Comparison of ENCODE assay signal across 1 cellular context in the genomic region with DNA sequence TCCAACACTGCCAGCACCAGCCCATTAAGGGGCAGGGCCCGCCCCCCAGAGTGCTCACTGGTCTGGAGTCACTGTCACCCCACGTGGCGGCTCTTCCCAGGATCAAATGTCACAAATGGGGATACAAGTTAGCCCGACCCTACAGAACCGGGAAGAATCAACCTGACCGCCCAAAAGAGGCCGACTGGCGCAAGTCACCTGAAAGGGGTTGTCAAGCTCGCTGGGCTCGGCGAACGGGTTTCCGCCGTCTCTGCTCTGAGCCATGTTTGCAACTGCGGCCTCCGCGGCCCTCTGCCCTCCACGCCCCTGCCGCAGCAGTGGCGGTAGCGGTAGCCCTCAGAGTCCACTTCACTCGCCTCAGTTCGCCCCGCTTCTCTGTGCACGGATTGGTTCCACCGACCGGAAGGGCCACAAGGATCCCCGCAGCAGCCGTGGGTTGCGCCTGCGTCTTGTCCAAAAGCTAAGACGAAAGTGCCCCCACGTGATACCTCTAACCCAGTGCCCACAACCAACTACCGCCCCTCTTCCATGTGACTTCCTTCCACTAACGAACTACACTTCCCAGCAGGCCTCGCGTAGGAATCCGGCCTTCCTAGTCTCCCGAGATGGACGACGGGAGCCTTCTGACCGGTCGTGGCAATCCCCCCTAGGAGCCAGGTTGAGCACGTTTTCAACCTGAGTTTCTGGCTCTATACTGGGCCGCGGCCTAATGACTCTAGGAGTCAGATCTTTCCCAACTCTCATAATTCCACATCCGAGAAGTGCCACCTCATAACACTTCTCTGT.
TF ChIP-seq lines count a peak whose summit lies in the region.

A gene (minus strand): TSS at position 473 of the 786 bp plus-strand sequence. CDS start 209 bp downstream, at position 264.

TF ChIP-seq in K562, 482 proteins besides CTCF, POLR2A, EP300 and RAD21 (continued from another document and continues in another):
- TF ChIP-seq, protein P1, sequence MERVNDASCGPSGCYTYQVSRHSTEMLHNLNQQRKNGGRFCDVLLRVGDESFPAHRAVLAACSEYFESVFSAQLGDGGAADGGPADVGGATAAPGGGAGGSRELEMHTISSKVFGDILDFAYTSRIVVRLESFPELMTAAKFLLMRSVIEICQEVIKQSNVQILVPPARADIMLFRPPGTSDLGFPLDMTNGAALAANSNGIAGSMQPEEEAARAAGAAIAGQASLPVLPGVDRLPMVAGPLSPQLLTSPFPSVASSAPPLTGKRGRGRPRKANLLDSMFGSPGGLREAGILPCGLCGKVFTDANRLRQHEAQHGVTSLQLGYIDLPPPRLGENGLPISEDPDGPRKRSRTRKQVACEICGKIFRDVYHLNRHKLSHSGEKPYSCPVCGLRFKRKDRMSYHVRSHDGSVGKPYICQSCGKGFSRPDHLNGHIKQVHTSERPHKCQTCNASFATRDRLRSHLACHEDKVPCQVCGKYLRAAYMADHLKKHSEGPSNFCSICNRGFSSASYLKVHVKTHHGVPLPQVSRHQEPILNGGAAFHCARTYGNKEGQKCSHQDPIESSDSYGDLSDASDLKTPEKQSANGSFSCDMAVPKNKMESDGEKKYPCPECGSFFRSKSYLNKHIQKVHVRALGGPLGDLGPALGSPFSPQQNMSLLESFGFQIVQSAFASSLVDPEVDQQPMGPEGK (CRISPR knock-in tag; IDR thresholded peaks at IDR 0.05; ENCODE audit: borderline replicate concordance) = no peak; the same call in 1 of the 2 replicates
- TF ChIP-seq, protein P2, sequence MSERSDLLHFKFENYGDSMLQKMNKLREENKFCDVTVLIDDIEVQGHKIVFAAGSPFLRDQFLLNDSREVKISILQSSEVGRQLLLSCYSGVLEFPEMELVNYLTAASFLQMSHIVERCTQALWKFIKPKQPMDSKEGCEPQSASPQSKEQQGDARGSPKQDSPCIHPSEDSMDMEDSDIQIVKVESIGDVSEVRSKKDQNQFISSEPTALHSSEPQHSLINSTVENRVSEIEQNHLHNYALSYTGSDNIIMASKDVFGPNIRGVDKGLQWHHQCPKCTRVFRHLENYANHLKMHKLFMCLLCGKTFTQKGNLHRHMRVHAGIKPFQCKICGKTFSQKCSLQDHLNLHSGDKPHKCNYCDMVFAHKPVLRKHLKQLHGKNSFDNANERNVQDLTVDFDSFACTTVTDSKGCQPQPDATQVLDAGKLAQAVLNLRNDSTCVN (CRISPR knock-in tag; IDR thresholded peaks at IDR 0.05) = peak; percentile 78
- TF ChIP-seq ZNF175 (CRISPR knock-in tag; IDR thresholded peaks at IDR 0.05; ENCODE audit: low read depth) = no peak
- TF ChIP-seq RBM17 (IDR thresholded peaks at IDR 0.05; ENCODE audit: borderline replicate concordance, low read depth, low read length) = no peak
- no peak for TF ChIP-seq FOXM1 (IDR thresholded peaks at IDR 0.05; ENCODE audit: low read depth)
- no peak for TF ChIP-seq FOXM1 (CRISPR knock-in tag; IDR thresholded peaks at IDR 0.05; ENCODE audit: low read depth)
- TF ChIP-seq BHLHE40 (IDR thresholded peaks at IDR 0.05; ENCODE audit: low read length) = peak; percentile 67
- no peak for TF ChIP-seq PTRF (tag; IDR thresholded peaks at IDR 0.05)
- no peak for TF ChIP-seq EWSR1 (IDR thresholded peaks at IDR 0.05; ENCODE audit: borderline replicate concordance, low read depth, partially characterized antibody)
- TF ChIP-seq, protein P3, sequence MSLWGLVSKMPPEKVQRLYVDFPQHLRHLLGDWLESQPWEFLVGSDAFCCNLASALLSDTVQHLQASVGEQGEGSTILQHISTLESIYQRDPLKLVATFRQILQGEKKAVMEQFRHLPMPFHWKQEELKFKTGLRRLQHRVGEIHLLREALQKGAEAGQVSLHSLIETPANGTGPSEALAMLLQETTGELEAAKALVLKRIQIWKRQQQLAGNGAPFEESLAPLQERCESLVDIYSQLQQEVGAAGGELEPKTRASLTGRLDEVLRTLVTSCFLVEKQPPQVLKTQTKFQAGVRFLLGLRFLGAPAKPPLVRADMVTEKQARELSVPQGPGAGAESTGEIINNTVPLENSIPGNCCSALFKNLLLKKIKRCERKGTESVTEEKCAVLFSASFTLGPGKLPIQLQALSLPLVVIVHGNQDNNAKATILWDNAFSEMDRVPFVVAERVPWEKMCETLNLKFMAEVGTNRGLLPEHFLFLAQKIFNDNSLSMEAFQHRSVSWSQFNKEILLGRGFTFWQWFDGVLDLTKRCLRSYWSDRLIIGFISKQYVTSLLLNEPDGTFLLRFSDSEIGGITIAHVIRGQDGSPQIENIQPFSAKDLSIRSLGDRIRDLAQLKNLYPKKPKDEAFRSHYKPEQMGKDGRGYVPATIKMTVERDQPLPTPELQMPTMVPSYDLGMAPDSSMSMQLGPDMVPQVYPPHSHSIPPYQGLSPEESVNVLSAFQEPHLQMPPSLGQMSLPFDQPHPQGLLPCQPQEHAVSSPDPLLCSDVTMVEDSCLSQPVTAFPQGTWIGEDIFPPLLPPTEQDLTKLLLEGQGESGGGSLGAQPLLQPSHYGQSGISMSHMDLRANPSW (CRISPR knock-in tag; IDR thresholded peaks at IDR 0.05) = no peak
- no peak for TF ChIP-seq BRCA1 (IDR thresholded peaks at IDR 0.05)
- no peak for TF ChIP-seq BRCA1 (CRISPR knock-in tag; IDR thresholded peaks at IDR 0.05)
- TF ChIP-seq ZNF41 (CRISPR knock-in tag; conservative IDR thresholded peaks at IDR 0.05) = peak; percentile 70
- TF ChIP-seq KDM5B (IDR thresholded peaks at IDR 0.05; ENCODE audit: insufficient replicate concordance, low read depth, low read length) = peak; percentile 90
- TF ChIP-seq KLF1 (tag; IDR thresholded peaks at IDR 0.05) = peak; percentile 26; the same call in 1 of the 2 replicates
- TF ChIP-seq SMARCE1 (IDR thresholded peaks at IDR 0.05) = no peak
- TF ChIP-seq FOXP1 (CRISPR knock-in tag; IDR thresholded peaks at IDR 0.05) = peak; percentile 87; the same call in 1 of the 2 replicates
- TF ChIP-seq TEAD4 (IDR thresholded peaks at IDR 0.05; ENCODE audit: low read length) = peak; percentile 51; the same call in 1 of the 2 replicates
- TF ChIP-seq TEAD4 (CRISPR knock-in tag; IDR thresholded peaks at IDR 0.05; ENCODE audit: borderline replicate concordance) = no peak
- TF ChIP-seq SRF (CRISPR knock-in tag; IDR thresholded peaks at IDR 0.05) = peak in 1 of 2 experiments; percentile 67; a peak in 2 of 4 replicates
- peak; percentile 81 for TF ChIP-seq ETV5 (CRISPR knock-in tag; IDR thresholded peaks at IDR 0.05; ENCODE audit: low read depth)
- TF ChIP-seq, protein P4, sequence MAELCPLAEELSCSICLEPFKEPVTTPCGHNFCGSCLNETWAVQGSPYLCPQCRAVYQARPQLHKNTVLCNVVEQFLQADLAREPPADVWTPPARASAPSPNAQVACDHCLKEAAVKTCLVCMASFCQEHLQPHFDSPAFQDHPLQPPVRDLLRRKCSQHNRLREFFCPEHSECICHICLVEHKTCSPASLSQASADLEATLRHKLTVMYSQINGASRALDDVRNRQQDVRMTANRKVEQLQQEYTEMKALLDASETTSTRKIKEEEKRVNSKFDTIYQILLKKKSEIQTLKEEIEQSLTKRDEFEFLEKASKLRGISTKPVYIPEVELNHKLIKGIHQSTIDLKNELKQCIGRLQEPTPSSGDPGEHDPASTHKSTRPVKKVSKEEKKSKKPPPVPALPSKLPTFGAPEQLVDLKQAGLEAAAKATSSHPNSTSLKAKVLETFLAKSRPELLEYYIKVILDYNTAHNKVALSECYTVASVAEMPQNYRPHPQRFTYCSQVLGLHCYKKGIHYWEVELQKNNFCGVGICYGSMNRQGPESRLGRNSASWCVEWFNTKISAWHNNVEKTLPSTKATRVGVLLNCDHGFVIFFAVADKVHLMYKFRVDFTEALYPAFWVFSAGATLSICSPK (IDR thresholded peaks at IDR 0.05; ENCODE audit: borderline replicate concordance) = no peak
- TF ChIP-seq, protein P5, sequence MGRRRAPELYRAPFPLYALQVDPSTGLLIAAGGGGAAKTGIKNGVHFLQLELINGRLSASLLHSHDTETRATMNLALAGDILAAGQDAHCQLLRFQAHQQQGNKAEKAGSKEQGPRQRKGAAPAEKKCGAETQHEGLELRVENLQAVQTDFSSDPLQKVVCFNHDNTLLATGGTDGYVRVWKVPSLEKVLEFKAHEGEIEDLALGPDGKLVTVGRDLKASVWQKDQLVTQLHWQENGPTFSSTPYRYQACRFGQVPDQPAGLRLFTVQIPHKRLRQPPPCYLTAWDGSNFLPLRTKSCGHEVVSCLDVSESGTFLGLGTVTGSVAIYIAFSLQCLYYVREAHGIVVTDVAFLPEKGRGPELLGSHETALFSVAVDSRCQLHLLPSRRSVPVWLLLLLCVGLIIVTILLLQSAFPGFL (CRISPR knock-in tag; IDR thresholded peaks at IDR 0.05) = peak; percentile 98
- no peak for TF ChIP-seq XRCC4 (IDR thresholded peaks at IDR 0.05; ENCODE audit: extremely low read depth, insufficient read depth, insufficient read length)
- TF ChIP-seq, protein P6, sequence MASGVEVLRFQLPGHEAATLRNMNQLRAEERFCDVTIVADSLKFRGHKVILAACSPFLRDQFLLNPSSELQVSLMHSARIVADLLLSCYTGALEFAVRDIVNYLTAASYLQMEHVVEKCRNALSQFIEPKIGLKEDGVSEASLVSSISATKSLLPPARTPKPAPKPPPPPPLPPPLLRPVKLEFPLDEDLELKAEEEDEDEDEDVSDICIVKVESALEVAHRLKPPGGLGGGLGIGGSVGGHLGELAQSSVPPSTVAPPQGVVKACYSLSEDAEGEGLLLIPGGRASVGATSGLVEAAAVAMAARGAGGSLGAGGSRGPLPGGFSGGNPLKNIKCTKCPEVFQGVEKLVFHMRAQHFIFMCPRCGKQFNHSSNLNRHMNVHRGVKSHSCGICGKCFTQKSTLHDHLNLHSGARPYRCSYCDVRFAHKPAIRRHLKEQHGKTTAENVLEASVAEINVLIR (CRISPR knock-in tag; IDR thresholded peaks at IDR 0.05) = peak; percentile 32; the same call in 1 of the 2 replicates
- TF ChIP-seq CAMTA2 (CRISPR knock-in tag; conservative IDR thresholded peaks at IDR 0.05) = peak; percentile 97
- TF ChIP-seq RUNX1 (IDR thresholded peaks at IDR 0.05; ENCODE audit: low read depth) = peak; percentile 75; the same call in 1 of the 2 replicates
- no peak for TF ChIP-seq CCAR2 (IDR thresholded peaks at IDR 0.05; ENCODE audit: low read depth, low read length)
- no peak for TF ChIP-seq NR2C1 (IDR thresholded peaks at IDR 0.05)
- peak; percentile 60; the same call in 1 of the 2 replicates for TF ChIP-seq NR2C1 (tag; IDR thresholded peaks at IDR 0.05)
- TF ChIP-seq, protein P7, sequence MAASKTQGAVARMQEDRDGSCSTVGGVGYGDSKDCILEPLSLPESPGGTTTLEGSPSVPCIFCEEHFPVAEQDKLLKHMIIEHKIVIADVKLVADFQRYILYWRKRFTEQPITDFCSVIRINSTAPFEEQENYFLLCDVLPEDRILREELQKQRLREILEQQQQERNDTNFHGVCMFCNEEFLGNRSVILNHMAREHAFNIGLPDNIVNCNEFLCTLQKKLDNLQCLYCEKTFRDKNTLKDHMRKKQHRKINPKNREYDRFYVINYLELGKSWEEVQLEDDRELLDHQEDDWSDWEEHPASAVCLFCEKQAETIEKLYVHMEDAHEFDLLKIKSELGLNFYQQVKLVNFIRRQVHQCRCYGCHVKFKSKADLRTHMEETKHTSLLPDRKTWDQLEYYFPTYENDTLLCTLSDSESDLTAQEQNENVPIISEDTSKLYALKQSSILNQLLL (CRISPR knock-in tag; IDR thresholded peaks at IDR 0.05; ENCODE audit: borderline replicate concordance) = no peak
- TF ChIP-seq JUNB (CRISPR knock-in tag; conservative IDR thresholded peaks at IDR 0.05) = no peak; the same call in 1 of the 2 replicates
- 0 out of 2 replicates have a peak, but pooled peaks have one; percentile 24 for TF ChIP-seq ZNF79 (CRISPR knock-in tag; IDR thresholded peaks at IDR 0.05; ENCODE audit: low read depth)
- peak; percentile 82 for TF ChIP-seq HEY1 (CRISPR knock-in tag; IDR thresholded peaks at IDR 0.05; ENCODE audit: borderline replicate concordance)
